ENCODE assay signal across 27 cellular contexts in genomic region chr17:64309021-64309420, GRCh38.
"Had no signal": no experiment of that assay in that cellular context is flagged by ENCODE, and none has a peak within 500 bp of the region (broad histone marks: within the 10 kb centered on the region; RNA-seq: fewer than 3 reads in every experiment).

No MANE protein-coding gene starts in this region.

- H3K4me3 Mint-ChIP-seq: dendritic cell treated with granulocyte-macrophage colony-stimulating factor and Interleukin-4, amounts not matched to agents 40 ng/mL and 50 ng/mL, for 4 days; effector memory CD8-positive, alpha-beta T cell; endodermal cell; memory B cell; naive thymus-derived CD4-positive, alpha-beta T cell; natural killer cell had no signal

- H3K36me3 Mint-ChIP-seq: memory B cell; naive thymus-derived CD4-positive, alpha-beta T cell; natural killer cell had no signal

- H3K27me3 Mint-ChIP-seq: dendritic cell treated with granulocyte-macrophage colony-stimulating factor and Interleukin-4, amounts not matched to agents 40 ng/mL and 50 ng/mL, for 4 days; effector memory CD8-positive, alpha-beta T cell; memory B cell had no signal

- H3K27ac Mint-ChIP-seq: dendritic cell treated with granulocyte-macrophage colony-stimulating factor and Interleukin-4, amounts not matched to agents 40 ng/mL and 50 ng/mL, for 4 days; effector memory CD8-positive, alpha-beta T cell; endodermal cell; memory B cell; natural killer cell had no signal

- DNase-seq: colonic mucosa; cortex of kidney; effector CD8-positive, alpha-beta T cell; effector memory CD8-positive, alpha-beta T cell; endodermal cell; erythroblast; esophagus squamous epithelium; foreskin fibroblast; foreskin melanocyte; gastrocnemius medialis; glutamatergic neuron; heart right ventricle; hippocampal formation; kidney; kidney glomerular epithelial cell; left colon; left ventricle myocardium superior; lower lobe of right lung; mesendoderm; midbrain; naive thymus-derived CD4-positive, alpha-beta T cell; natural killer cell had no signal

- H3K9me3 Mint-ChIP-seq: dendritic cell treated with granulocyte-macrophage colony-stimulating factor and Interleukin-4, amounts not matched to agents 40 ng/mL and 50 ng/mL, for 4 days; effector memory CD8-positive, alpha-beta T cell; endodermal cell; memory B cell; naive thymus-derived CD4-positive, alpha-beta T cell; natural killer cell had no signal

- H3K4me1 ChIP-seq: colonic mucosa had no signal

- H3K4me1 Mint-ChIP-seq: natural killer cell had no signal

- H3K27me3 ChIP-seq: colonic mucosa, esophagus squamous epithelium, gastrocnemius medialis, heart right ventricle had no signal

- H3K36me3 ChIP-seq: colonic mucosa, esophagus squamous epithelium, gastrocnemius medialis, heart right ventricle, lower lobe of right lung had no signal

- H3K4me3 ChIP-seq: colonic mucosa, esophagus squamous epithelium, gastrocnemius medialis, heart right ventricle, lower lobe of right lung had no signal

- H3K9me3 ChIP-seq: colonic mucosa, esophagus squamous epithelium, gastrocnemius medialis, heart right ventricle, lower lobe of right lung had no signal

- ATAC-seq: effector memory CD8-positive, alpha-beta T cell; esophagus mucosa; left colon; left lobe of liver; lower lobe of right lung; naive thymus-derived CD4-positive, alpha-beta T cell; natural killer cell had no signal

- H3K27ac ChIP-seq: colonic mucosa, epithelial cell of prostate, esophagus squamous epithelium, lower lobe of right lung had no signal
